Comparison of ENCODE assay signal across 26 cellular contexts in genomic region chr12:98738002-98738401, GRCh38.
"Had no signal": no experiment of that assay in that cellular context is flagged by ENCODE, and none has a peak within 500 bp of the region (broad histone marks: within the 10 kb centered on the region; RNA-seq: fewer than 3 reads in every experiment).

No MANE protein-coding gene starts in this region.

- H3K27ac ChIP-seq: body of pancreas, colonic mucosa, right lobe of liver, thoracic aorta had no signal

- DNase-seq: activated B cell treated with CpG ODN at 0.5 μM for 24 hours; activated CD4-positive, alpha-beta T cell treated with anti-CD3 and anti-CD28 coated beads for 4 hours; activated CD8-positive, alpha-beta memory T cell treated with anti-CD3 and anti-CD28 coated beads, Interleukin-2, amount 50 U/mL, for 4 hours; activated gamma-delta T cell treated with Interleukin-2 at 50 U/mL for 16 hours; activated naive CD4-positive, alpha-beta T cell treated with anti-CD3 and anti-CD28 coated beads, Interleukin-2, amount 50 U/mL, for 16 hours; activated T-cell treated with anti-CD3 and anti-CD28 coated beads, Interleukin-2, amount 50 U/mL, for 4 hours; amygdala; body of pancreas; cerebellar nuclear complex; colonic mucosa; hippocampal formation; left cardiac atrium; left ventricle myocardium superior; mammary epithelial cell; naive B cell; nephron progenitor cell; right lobe of liver; stimulated activated CD4-positive, alpha-beta T cell treated with anti-CD3 and anti-CD28 coated beads, Interleukin-2, amount 100 ng/mL, for 48 hours; stimulated activated naive CD4-positive, alpha-beta T cell treated with Interleukin-2 at 50 U/mL for 16 hours; T-helper 2 cell; trophoblast cell had no signal

- H3K27me3 ChIP-seq: body of pancreas, colonic mucosa, right lobe of liver had no signal

- ATAC-seq: activated T-cell treated with anti-CD3 and anti-CD28 coated beads, Interleukin-2, amount 50 U/mL, for 4 hours; body of pancreas; esophagus mucosa; left cardiac atrium; left ventricle myocardium superior had no signal

- H3K4me3 ChIP-seq: body of pancreas, colonic mucosa, right lobe of liver, thoracic aorta had no signal

- H3K4me1 Mint-ChIP-seq: activated B cell treated with CpG ODN at 0.5 μM for 24 hours, naive B cell had no signal

- H3K9me3 Mint-ChIP-seq: activated B cell treated with CpG ODN at 0.5 μM for 24 hours; activated CD4-positive, alpha-beta memory T cell treated with anti-CD3 and anti-CD28 coated beads for 36 hours; activated T-cell treated with anti-CD3 and anti-CD28 coated beads, Interleukin-2, amount 50 U/mL, for 4 hours; nephron progenitor cell had no signal

- H3K27ac Mint-ChIP-seq: activated B cell treated with CpG ODN at 0.5 μM for 24 hours; activated CD4-positive, alpha-beta memory T cell treated with anti-CD3 and anti-CD28 coated beads for 36 hours had no signal

- H3K27me3 Mint-ChIP-seq: activated CD4-positive, alpha-beta memory T cell treated with anti-CD3 and anti-CD28 coated beads for 36 hours had no signal

- H3K9me3 ChIP-seq: body of pancreas, colonic mucosa, neutrophil, right lobe of liver, thoracic aorta had no signal

- H3K4me3 Mint-ChIP-seq: activated B cell treated with CpG ODN at 0.5 μM for 24 hours; activated CD4-positive, alpha-beta memory T cell treated with anti-CD3 and anti-CD28 coated beads for 36 hours; activated T-cell treated with anti-CD3 and anti-CD28 coated beads, Interleukin-2, amount 50 U/mL, for 4 hours; mesothelial cell of epicardium; naive B cell; nephron progenitor cell had no signal

- H3K36me3 Mint-ChIP-seq: activated CD4-positive, alpha-beta memory T cell treated with anti-CD3 and anti-CD28 coated beads for 36 hours had no signal

- H3K4me1 ChIP-seq: body of pancreas, colonic mucosa had no signal
